In genomic region chr1:206808615-206809014, GRCh38 we compare ENCODE assay signal across 8 cellular contexts. TPM values are rescaled to one million over a fixed set of nuclear protein-coding genes. Genes with fewer than 3 reads are reported as not detected.
DNase-seq lines count a peak whose midpoint lies in the region; ATAC-seq lines count a peak whose summit lies in the region.

No MANE protein-coding gene starts in this region.

- peak; percentile 53 for DNase-seq in activated CD4-positive, alpha-beta T cell treated with anti-CD3 and anti-CD28 coated beads for 48 hours
- no peak for DNase-seq in activated CD4-positive, alpha-beta T cell treated with anti-CD3 and anti-CD28 coated beads for 1 hour
- peak in 1 of 3 donors; percentile 35 for DNase-seq in T-helper 17 cell
- DNase-seq in renal cortical epithelial cell (ENCODE audit: low read depth), result peak; percentile 55
- DNase-seq in MG63, result no peak
- no peak for DNase-seq in activated CD4-positive, CD25-positive, alpha-beta regulatory T cell (lab: John Stamatoyannopoulos, UW)

- peaks cover 10% of the 10 kb centered on the region for H3K27me3 ChIP-seq in MG63

- peak overlapping the region; percentile 97 for H3K27ac Mint-ChIP-seq in T-helper 17 cell

- H3K4me3 Mint-ChIP-seq in T-helper 17 cell, result no peak overlapping the region

- H3K4me3 ChIP-seq in MG63, result no peak overlapping the region

- ATAC-seq in HG03280 (IDR thresholded peaks at IDR 0.05; ENCODE audit: unreplicated experiment) (peak; percentile 67), T-helper 17 cell (peak; percentile 85), esophagus mucosa (peak; percentile 28)

- peaks cover 2% of the 10 kb centered on the region for H3K36me3 Mint-ChIP-seq in T-helper 17 cell (ENCODE audit: low read depth)

- H3K9me3 ChIP-seq in T-helper 17 cell (ENCODE audit: control insufficient read depth, low read length, poor library complexity, severe bottlenecking) (no peaks in the 10 kb centered on the region), MG63 (peaks cover 13% of the 10 kb centered on the region)

- no peaks in the 10 kb centered on the region for H3K27me3 Mint-ChIP-seq in T-helper 17 cell

- peaks cover 34% of the 10 kb centered on the region for H3K4me1 Mint-ChIP-seq in T-helper 17 cell

- no peaks in the 10 kb centered on the region for H3K36me3 ChIP-seq in MG63

RNA-seq across cellular contexts. Expression of gene IL10, which starts 36.3 kb away (rescaled TPM):
- under 1 TPM; 0.20 to 0.76 TPM for total RNA-seq in T-helper 17 cell
- total RNA-seq in esophagus mucosa, result 0.84 TPM
- not detected in 2 replicates for total RNA-seq in renal cortical epithelial cell
- not detected in 2 replicates for total RNA-seq in MG63 (2014; rRNA removed; shearing (Covaris generic); ENCODE audit: low replicate concordance)

RNA-seq across cellular contexts. Expression of gene IL19, which starts 38.0 kb away (rescaled TPM):
- total RNA-seq in T-helper 17 cell, result not detected
- total RNA-seq in esophagus mucosa, result 5.5 TPM
- total RNA-seq in renal cortical epithelial cell, result not detected in 2 replicates
- total RNA-seq in MG63 (2014; rRNA removed; shearing (Covaris generic); ENCODE audit: low replicate concordance), result not detected in 2 replicates

RNA-seq across cellular contexts. Expression of gene IL20, which starts 56.8 kb away (rescaled TPM):
- total RNA-seq in T-helper 17 cell, result not detected
- total RNA-seq in esophagus mucosa, result not detected
- total RNA-seq in renal cortical epithelial cell, result not detected in 2 replicates
- not detected in 2 replicates for total RNA-seq in MG63 (2014; rRNA removed; shearing (Covaris generic); ENCODE audit: low replicate concordance)

Comparison
In these comparisons a context has a peak if more than half of its experiments do, and no peak if none do; other contexts are left out.
1. DNase-seq: peak in activated CD4-positive, alpha-beta T cell treated with anti-CD3 and anti-CD28 coated beads for 48 hours (single experiment) and renal cortical epithelial cell (single experiment); none in activated CD4-positive, alpha-beta T cell treated with anti-CD3 and anti-CD28 coated beads for 1 hour (single experiment), MG63 (single experiment) and activated CD4-positive, CD25-positive, alpha-beta regulatory T cell (0 of 4).
2. ATAC-seq: peak in every context shown above with its lines; median percentile 85 in T-helper 17 cell; 67 in HG03280; 28 in esophagus mucosa.